Comparison of ENCODE assay signal across 9 cellular contexts in genomic region chr1:20588634-20589225, GRCh38. TPM values are rescaled to one million over a fixed set of nuclear protein-coding genes. Genes with fewer than 3 reads are reported as not detected.
A peak's percentile ranks its signal among the peaks of the same experiment; 100 is the strongest.
DNase-seq lines count a peak whose midpoint lies in the region; ATAC-seq and TF ChIP-seq lines count a peak whose summit lies in the region.
"Had no signal": no experiment of that assay in that cellular context is flagged by ENCODE, and none has a peak within 500 bp of the region (broad histone marks: within the 10 kb centered on the region; RNA-seq: fewer than 3 reads in every experiment).

Gene CDA, plus strand, starts transcription at chr1:20589097. Its CDS starts 33 bp downstream, at chr1:20589130.

- no peak for TF ChIP-seq POLR2A in NB4 (IDR thresholded peaks at IDR 0.05; ENCODE audit: extremely low read depth, insufficient read length)

- peaks cover 0 to 3% (median 0%) of the 10 kb centered on the region in 5 donors for H3K9me3 ChIP-seq in subcutaneous abdominal adipose tissue (ENCODE audit: control insufficient read depth in 5 of 5, low read length in 5 of 5)

- H3K27me3 ChIP-seq in subcutaneous abdominal adipose tissue (ENCODE audit: control insufficient read depth in 5 of 5, insufficient read depth in 4 of 5, low read length in 5 of 5) = peaks cover 6 to 30% (median 26%) of the 10 kb centered on the region in 5 donors

- H3K36me3 ChIP-seq in subcutaneous abdominal adipose tissue (ENCODE audit: control insufficient read depth in 5 of 5, insufficient read depth in 5 of 5, low read length in 5 of 5) = no peaks in the 10 kb centered on the region

- peaks cover 89% of the 10 kb centered on the region for H3K27me3 Mint-ChIP-seq in central memory CD8-positive, alpha-beta T cell
- H3K27me3 Mint-ChIP-seq in naive thymus-derived CD8-positive, alpha-beta T cell = peaks cover 38 to 82% (median 56%) of the 10 kb centered on the region in 5 donors

- intact Hi-C loops in left colon (cut with DNase I, micrococcal nuclease) = no loop called here

- peaks cover 14% of the 10 kb centered on the region for H3K4me1 Mint-ChIP-seq in central memory CD8-positive, alpha-beta T cell
- peaks cover 0 to 14% (median 8%) of the 10 kb centered on the region in 4 donors for H3K4me1 Mint-ChIP-seq in naive thymus-derived CD8-positive, alpha-beta T cell

- peaks cover 9 to 28% (median 22%) of the 10 kb centered on the region in 5 donors for H3K4me1 ChIP-seq in subcutaneous abdominal adipose tissue (ENCODE audit: control insufficient read depth in 5 of 5, insufficient read depth in 5 of 5, low read length in 5 of 5)

- peak within 1 kb of the TSS; percentile 14 for H3K4me3 Mint-ChIP-seq in central memory CD8-positive, alpha-beta T cell
- peak within 1 kb of the TSS in 1 of 10 donors; percentile 52 for H3K4me3 Mint-ChIP-seq in naive thymus-derived CD8-positive, alpha-beta T cell

- POLR2A ChIA-PET in naive thymus-derived CD8-positive, alpha-beta T cell (lab: Charles Lee) = interaction anchor here (0.6 kb wide), 1 partner anchor 844 kb away, joined by 4 read pairs; no protein-coding TSS in a partner anchor

- ATAC-seq in central memory CD8-positive, alpha-beta T cell (replicated peaks; ENCODE audit: extremely low read depth, poor library complexity, severe bottlenecking) = no peak
- ATAC-seq in left colon (peak; percentile 87), HG02884 (IDR thresholded peaks at IDR 0.05; ENCODE audit: unreplicated experiment) (no peak)
- ATAC-seq in naive thymus-derived CD8-positive, alpha-beta T cell = no peak

- no peaks in the 10 kb centered on the region for H3K36me3 Mint-ChIP-seq in central memory CD8-positive, alpha-beta T cell (ENCODE audit: insufficient read depth)
- H3K36me3 Mint-ChIP-seq in naive thymus-derived CD8-positive, alpha-beta T cell = peaks cover 0 to 7% (median 3%) of the 10 kb centered on the region in 3 donors

- H3K9me3 Mint-ChIP-seq in central memory CD8-positive, alpha-beta T cell = no peaks in the 10 kb centered on the region
- H3K9me3 Mint-ChIP-seq in naive thymus-derived CD8-positive, alpha-beta T cell = peaks cover 0 to 4% (median 0%) of the 10 kb centered on the region in 9 donors

- TF ChIP-seq CTCF in NB4 (IDR thresholded peaks at IDR 0.05; ENCODE audit: low read depth, low read length) = no peak

- peak within 1 kb of the TSS in 3 of 5 donors; percentile 12 to 56 (median 26) for H3K9ac ChIP-seq in subcutaneous abdominal adipose tissue (ENCODE audit: low read length in 5 of 5)

- no peak within 1 kb of the TSS for H3K27ac ChIP-seq in subcutaneous abdominal adipose tissue (ENCODE audit: low read depth, low read length)

- H3K4me3 ChIP-seq in NB4 (ENCODE audit: low read depth, low read length) (peak within 1 kb of the TSS; percentile 21), subcutaneous abdominal adipose tissue (ENCODE audit: low read depth in 1 of 5, low read length in 5 of 5) (peak within 1 kb of the TSS; percentile 1 to 57 (median 45))

- DNase-seq in NB4 (ENCODE audit: low read depth) (peak; percentile 20), left colon (peak; percentile 76 to 83), AG08396 (ENCODE audit: low spot score) (no peak)
- DNase-seq in central memory CD8-positive, alpha-beta T cell (ENCODE audit: low spot score in 2 of 2) = no peak
- DNase-seq in naive thymus-derived CD8-positive, alpha-beta T cell = no peak
- DNase-seq: erythroblast, NCI-H226 had no signal

- no peak within 1 kb of the TSS for H3K27ac Mint-ChIP-seq in central memory CD8-positive, alpha-beta T cell (ENCODE audit: low read depth)
- peak within 1 kb of the TSS in 1 of 10 donors; percentile 57 for H3K27ac Mint-ChIP-seq in naive thymus-derived CD8-positive, alpha-beta T cell

RNA-seq across cellular contexts. Expression of gene CDA, which starts in this region (rescaled TPM):
- total RNA-seq in left colon = 100 to 1,000 TPM in 1 of 2 donors, 10 to 100 TPM in 1; 61.3 to 138 TPM
- total RNA-seq in naive thymus-derived CD8-positive, alpha-beta T cell = not detected
- polyA plus RNA-seq in naive thymus-derived CD8-positive, alpha-beta T cell = not detected

Comparison
In these comparisons a context has a peak if more than half of its experiments do, and no peak if none do; other contexts are left out.
1. RNA of gene CDA (total RNA-seq): 61.3 to 138 TPM in left colon; not detected in naive thymus-derived CD8-positive, alpha-beta T cell; every median in the first group is over 10 times any median in the second.
2. DNase-seq: peak in NB4 (single experiment) and left colon (2 of 2); none in central memory CD8-positive, alpha-beta T cell (0 of 2), AG08396 (single experiment) and naive thymus-derived CD8-positive, alpha-beta T cell (0 of 10).